Comparison of ENCODE assay signal across 8 cellular contexts in the genomic region with DNA sequence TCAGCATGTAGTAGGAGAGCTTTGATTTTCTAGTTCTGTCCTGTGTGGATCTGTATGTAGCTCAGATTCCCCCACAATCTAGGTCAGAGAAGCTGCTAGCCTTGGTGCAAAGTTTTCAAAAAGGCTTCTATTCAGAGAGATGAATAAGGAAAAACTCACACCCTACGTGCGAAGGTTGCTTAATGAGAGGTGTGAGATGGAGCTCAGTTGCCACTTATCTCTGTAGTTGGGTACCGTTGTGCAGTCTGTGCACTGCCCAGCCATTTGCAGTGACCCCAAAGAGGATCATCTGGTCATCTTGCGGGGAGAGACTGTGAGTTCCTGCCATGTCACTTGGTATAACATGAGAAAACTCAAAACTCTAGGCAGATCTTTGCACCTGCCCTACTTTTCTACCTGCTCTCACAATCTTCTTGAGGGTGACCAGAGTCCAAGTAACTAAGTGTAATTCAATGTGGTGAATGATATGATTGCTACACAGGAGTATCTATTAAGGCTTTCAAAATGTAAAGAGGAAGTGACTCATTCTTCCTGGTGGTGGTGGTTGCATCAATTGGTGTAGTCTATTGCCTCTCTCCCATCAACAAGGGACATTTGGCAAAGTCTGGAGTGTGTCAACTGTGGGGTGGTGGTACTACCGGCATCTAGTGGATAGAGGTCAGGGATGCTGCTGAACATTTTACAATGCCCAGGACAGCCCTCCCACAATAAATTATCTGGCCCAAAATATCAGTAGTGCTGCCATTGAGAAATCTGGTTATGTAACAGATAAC.
DNase-seq lines count a peak whose midpoint lies in the region; ATAC-seq and TF ChIP-seq lines count a peak whose summit lies in the region.

No MANE protein-coding gene starts in this region.

- no peaks in the 10 kb centered on the region for H3K36me3 Mint-ChIP-seq in activated B cell treated with CpG ODN at 0.5 μM for 24 hours (ENCODE audit: low read depth)
- no peaks in the 10 kb centered on the region for H3K36me3 Mint-ChIP-seq in stimulated activated naive B cell treated with anti-CD40 and anti-IgM and Interleukin-4, amounts not matched to agents 10 μg/mL and 1 μg/mL and 100 μg/mL, for 72 hours

- no peak overlapping the region for H3K4me3 Mint-ChIP-seq in activated B cell treated with CpG ODN at 0.5 μM for 24 hours
- no peak overlapping the region for H3K4me3 Mint-ChIP-seq in stimulated activated naive B cell treated with anti-CD40 and anti-IgM and Interleukin-4, amounts not matched to agents 10 μg/mL and 1 μg/mL and 100 μg/mL, for 72 hours

- CTCF ChIA-PET in activated B cell treated with CpG ODN at 0.5 μM for 24 hours (lab: Charles Lee) = interaction anchor here (0.9 to 1.9 kb wide), 4 partner anchors 294 to 308 kb away, joined by 3 to 6 read pairs (median 4); no protein-coding TSS in a partner anchor

- intact Hi-C loops in activated B cell treated with CpG ODN at 0.5 μM for 24 hours (cut with micrococcal nuclease) = no loop called here

- H3K9me3 Mint-ChIP-seq in activated B cell treated with CpG ODN at 0.5 μM for 24 hours = no peaks in the 10 kb centered on the region
- no peaks in the 10 kb centered on the region for H3K9me3 Mint-ChIP-seq in stimulated activated naive B cell treated with anti-CD40 and anti-IgM and Interleukin-4, amounts not matched to agents 10 μg/mL and 1 μg/mL and 100 μg/mL, for 72 hours

- POLR2A ChIA-PET in activated B cell treated with CpG ODN at 0.5 μM for 24 hours (lab: Charles Lee) = no interaction called here

- no peak overlapping the region for H3K4me3 ChIP-seq in fibroblast of pulmonary artery (replicated peaks; ENCODE audit: low read depth, low read length)

- H3K27ac Mint-ChIP-seq in activated B cell treated with CpG ODN at 0.5 μM for 24 hours = no peak overlapping the region
- H3K27ac Mint-ChIP-seq in stimulated activated naive B cell treated with anti-CD40 and anti-IgM and Interleukin-4, amounts not matched to agents 10 μg/mL and 1 μg/mL and 100 μg/mL, for 72 hours = no peak overlapping the region

- TF ChIP-seq CTCF in activated B cell treated with CpG ODN at 0.5 μM for 24 hours (IDR thresholded peaks at IDR 0.05) (no peak), fibroblast of pulmonary artery (IDR thresholded peaks at IDR 0.05; ENCODE audit: low read length, missing control alignments) (peak; percentile 52)

- no peaks in the 10 kb centered on the region for H3K4me1 Mint-ChIP-seq in activated B cell treated with CpG ODN at 0.5 μM for 24 hours
- H3K4me1 Mint-ChIP-seq in stimulated activated naive B cell treated with anti-CD40 and anti-IgM and Interleukin-4, amounts not matched to agents 10 μg/mL and 1 μg/mL and 100 μg/mL, for 72 hours = peaks cover 0 to 13% of the 10 kb centered on the region in 2 donors

- ATAC-seq in HG03565 (IDR thresholded peaks at IDR 0.05; ENCODE audit: unreplicated experiment) = peak; percentile 79
- peak; percentile 37 for ATAC-seq in activated B cell treated with CpG ODN at 0.5 μM for 24 hours (ENCODE audit: low read depth)
- peak; percentile 66 to 74 for ATAC-seq in stimulated activated naive B cell treated with anti-CD40 and anti-IgM and Interleukin-4, amounts not matched to agents 10 μg/mL and 1 μg/mL and 100 μg/mL, for 72 hours (replicated peaks)

- peaks cover 5% of the 10 kb centered on the region for H3K27me3 Mint-ChIP-seq in activated B cell treated with CpG ODN at 0.5 μM for 24 hours
- peaks cover 12 to 24% of the 10 kb centered on the region in 2 donors for H3K27me3 Mint-ChIP-seq in stimulated activated naive B cell treated with anti-CD40 and anti-IgM and Interleukin-4, amounts not matched to agents 10 μg/mL and 1 μg/mL and 100 μg/mL, for 72 hours

- peak; percentile 25 for DNase-seq in NCI-H2029 (lab: John Stamatoyannopoulos, UW)
- no peak for DNase-seq in NCI-H2029 treated with DMSO at 0.1 percent for 48 hours (lab: John Stamatoyannopoulos, UW)
- DNase-seq in activated B cell treated with CpG ODN at 0.5 μM for 24 hours = no peak
- peak; percentile 97 for DNase-seq in fibroblast of pulmonary artery (ENCODE audit: low read depth)
- no peak for DNase-seq in stimulated activated naive B cell treated with anti-CD40 and anti-IgM and Interleukin-4, amounts not matched to agents 10 μg/mL and 1 μg/mL and 100 μg/mL, for 72 hours
- DNase-seq in KG1 (lab: John Stamatoyannopoulos, UW) = no peak
- DNase-seq in NCI-H2171 treated with DMSO at 0.1 percent for 48 hours (lab: John Stamatoyannopoulos, UW) = no peak

Comparison
In these comparisons a context has a peak if more than half of its experiments do, and no peak if none do; other contexts are left out.
1. DNase-seq: peak in NCI-H2029 (single experiment) and fibroblast of pulmonary artery (single experiment); none in NCI-H2029 treated with DMSO at 0.1 percent for 48 hours (single experiment), activated B cell treated with CpG ODN at 0.5 μM for 24 hours (single experiment), stimulated activated naive B cell treated with anti-CD40 and anti-IgM and Interleukin-4, amounts not matched to agents 10 μg/mL and 1 μg/mL and 100 μg/mL, for 72 hours (single experiment), KG1 (single experiment) and NCI-H2171 treated with DMSO at 0.1 percent for 48 hours (single experiment).
2. Peak in every context shown above with its lines, with median percentiles within 50 percentile points of each other: ATAC-seq.